Comparison of ENCODE assay signal across 8 cellular contexts in the genomic region with DNA sequence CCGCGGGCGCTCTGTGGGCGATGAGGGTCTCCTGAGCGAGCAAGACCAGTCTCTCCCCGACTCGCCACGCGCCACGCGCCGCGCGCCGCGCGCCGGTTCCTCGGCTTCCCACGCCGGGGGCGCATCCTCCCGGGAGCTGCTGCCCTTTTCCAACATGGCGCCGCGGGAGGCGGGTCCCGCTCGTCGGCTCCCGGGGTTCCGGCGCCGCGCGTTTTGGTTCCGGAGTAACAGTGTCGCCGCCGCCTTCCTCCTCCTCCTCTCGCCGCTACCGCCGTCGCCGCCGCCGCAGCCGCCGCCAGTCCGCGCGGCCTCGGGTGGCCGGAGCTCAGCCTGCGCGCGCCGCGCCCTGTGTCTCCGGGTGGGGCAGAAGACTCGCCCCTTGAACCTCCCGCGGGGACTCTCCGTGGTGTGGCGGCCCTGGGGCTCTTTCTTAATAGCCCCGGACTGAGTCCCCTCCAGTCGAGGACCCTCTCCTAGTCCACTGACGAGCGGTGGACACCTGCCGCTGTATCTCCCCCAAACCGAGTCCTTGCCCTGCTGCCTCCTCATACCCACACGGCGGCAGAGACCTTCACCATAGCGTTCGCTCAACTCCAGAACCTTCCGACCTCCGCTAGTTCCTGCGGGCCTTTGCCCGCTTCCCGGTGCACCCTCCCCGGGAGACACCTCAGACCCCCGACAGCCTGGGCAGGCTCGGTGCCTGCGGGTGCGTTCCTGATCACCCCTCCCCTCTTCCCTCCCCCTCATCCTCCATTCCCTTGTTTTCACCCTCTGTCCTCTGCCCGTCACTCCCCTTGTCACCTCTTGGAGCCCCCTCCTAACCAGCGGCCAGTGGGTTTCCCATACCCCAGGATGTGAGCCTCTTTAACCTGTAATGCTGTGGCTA. TPM values are rescaled to one million over a fixed set of nuclear protein-coding genes. Genes with fewer than 3 reads are reported as not detected.
A peak's percentile ranks its signal among the peaks of the same experiment; 100 is the strongest.
DNase-seq lines count a peak whose midpoint lies in the region; ATAC-seq, FAIRE-seq and TF ChIP-seq lines count a peak whose summit lies in the region.

A gene (plus strand): TSS at position 242 of the 886 bp plus-strand sequence. CDS start 633 bp downstream, at position 875.

- H3K4me1 ChIP-seq in astrocyte (ENCODE audit: insufficient read depth, low read length) (peaks cover 8% of the 10 kb centered on the region), aorta (ENCODE audit: control insufficient read depth in 1 of 2, insufficient read depth in 2 of 2, low read length in 2 of 2) (peaks cover 0 to 3% of the 10 kb centered on the region in 2 donors)

- peak within 1 kb of the TSS; percentile 89 for H3K9ac ChIP-seq in astrocyte (ENCODE audit: low read length)

- H4K20me1 ChIP-seq in astrocyte (ENCODE audit: insufficient read depth, low read length), result no peaks in the 10 kb centered on the region

- H2AFZ ChIP-seq in astrocyte (ENCODE audit: low read depth, low read length), result peak within 1 kb of the TSS; percentile 93

- H3K27ac ChIP-seq in astrocyte (ENCODE audit: low read depth, low read length), result peak within 1 kb of the TSS; percentile 77
- H3K27ac ChIP-seq in aorta (ENCODE audit: low read depth in 1 of 2, low read length in 2 of 2), result peak within 1 kb of the TSS in 1 of 2 donors; percentile 20

- no peaks in the 10 kb centered on the region for H3K9me3 ChIP-seq in astrocyte (ENCODE audit: insufficient read depth, low read depth, low read length)
- H3K9me3 ChIP-seq in aorta (ENCODE audit: control insufficient read depth, low read length), result no peaks in the 10 kb centered on the region

- H3K9me3 Mint-ChIP-seq in astrocyte (ENCODE audit: unreplicated experiment), result no peaks in the 10 kb centered on the region

- H3K4me2 ChIP-seq in astrocyte (ENCODE audit: low read length), result peak within 1 kb of the TSS; percentile 91

- WGBS in aorta, 2 donors, result 0 to 1% methylated on average over 77 to 88 of the region's 88 CpGs

- peaks cover 5% of the 10 kb centered on the region for H3K4me1 Mint-ChIP-seq in astrocyte (ENCODE audit: low read depth, unreplicated experiment)

- no peaks in the 10 kb centered on the region for H3K27me3 ChIP-seq in astrocyte (ENCODE audit: insufficient read depth, low read length)
- H3K27me3 ChIP-seq in aorta (ENCODE audit: control insufficient read depth in 1 of 2, insufficient read depth in 2 of 2, low read length in 1 of 2), result no peaks in the 10 kb centered on the region

- peak within 1 kb of the TSS; percentile 97 for H3K4me3 Mint-ChIP-seq in astrocyte (ENCODE audit: unreplicated experiment)

- H3K27ac Mint-ChIP-seq in astrocyte (ENCODE audit: unreplicated experiment), result peak within 1 kb of the TSS; percentile 66

- peaks cover 3% of the 10 kb centered on the region for H3K36me3 Mint-ChIP-seq in astrocyte (ENCODE audit: low read depth, unreplicated experiment)

- no peaks in the 10 kb centered on the region for H3K36me3 ChIP-seq in astrocyte (ENCODE audit: insufficient read depth, low read length)
- H3K36me3 ChIP-seq in aorta (ENCODE audit: control insufficient read depth in 1 of 2, insufficient read depth in 2 of 2, low read length in 1 of 2), result peaks cover 0 to 1% of the 10 kb centered on the region in 2 donors

- no peaks in the 10 kb centered on the region for H3K27me3 Mint-ChIP-seq in astrocyte (ENCODE audit: low read depth, unreplicated experiment)

- TF ChIP-seq CTCF in astrocyte (IDR thresholded peaks at IDR 0.05; ENCODE audit: insufficient read depth, low read depth, low read length) (no peak), retinal pigment epithelial cell (conservative IDR thresholded peaks at IDR 0.05; ENCODE audit: low read depth, low read length) (no peak)

- peaks cover 7% of the 10 kb centered on the region for H3K79me2 ChIP-seq in astrocyte (ENCODE audit: insufficient read depth, low read length)

- FAIRE-seq in astrocyte (lab: Jason Lieb, UNC), result no peak

- intact Hi-C loops in aorta (cut with DNase I), result loop anchor here in 1 of 2 donors (10.0 kb wide), 1 partner anchor 292 kb away; no protein-coding TSS in a partner anchor

- peak; percentile 93 for ATAC-seq in aorta (ENCODE audit: low FRiP score)

- DNase-seq in COR-L47 (lab: John Stamatoyannopoulos, UW) (peak; percentile 81), GOT3 (lab: John Stamatoyannopoulos, UW) (peak; percentile 42), NCI-H1417 (lab: John Stamatoyannopoulos, UW) (peak; percentile 76 to 92 (median 91)), T-helper 9 cell (peak; percentile 79), astrocyte (ENCODE audit: low read depth) (peak; percentile 50), hypothalamus (lab: John Stamatoyannopoulos, UW) (peak; percentile 24 to 92 (median 76)), retinal pigment epithelial cell (ENCODE audit: low read depth) (no peak), aorta (peak; percentile 92 to 97)

- H3K4me3 ChIP-seq in astrocyte (ENCODE audit: insufficient read depth, low read depth, low read length) (peak within 1 kb of the TSS; percentile 95), retinal pigment epithelial cell (ENCODE audit: low read length) (peak within 1 kb of the TSS; percentile 93), aorta (ENCODE audit: low read length in 2 of 2) (peak within 1 kb of the TSS; percentile 62 to 99)

RNA-seq across cellular contexts. Expression of the gene that starts here (rescaled TPM):
- 11.6 and 14.3 TPM in 2 replicates for total RNA-seq in astrocyte
- total RNA-seq in aorta, result 10 to 100 TPM; 17.6 to 29.2 TPM
- 10 to 100 TPM in 1 of 2 donors, 1 to 10 TPM in 1; 7.3 to 16.5 TPM for polyA plus RNA-seq in aorta
